In the genomic region with DNA sequence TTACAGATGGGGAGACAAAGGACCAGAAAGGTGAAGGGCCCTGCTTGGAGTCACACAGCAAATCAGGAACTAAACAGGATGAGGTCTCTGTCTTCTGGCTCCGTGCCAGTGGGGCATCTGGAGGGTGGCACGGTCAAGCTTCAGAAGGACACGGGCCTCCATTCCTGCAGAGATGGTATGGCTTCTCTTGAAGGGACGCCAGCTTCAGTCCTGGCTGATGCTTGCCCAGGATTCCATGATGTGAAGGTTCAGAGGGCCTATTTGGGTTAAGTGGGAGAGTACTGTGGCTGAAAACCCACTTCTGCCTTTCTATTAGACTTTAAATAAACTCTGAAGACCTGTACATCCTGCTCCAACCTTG, we compare ENCODE assay signal across 16 cellular contexts. TPM values are rescaled to one million over a fixed set of nuclear protein-coding genes. Genes with fewer than 3 reads are reported as not detected.
DNase-seq lines count a peak whose midpoint lies in the region; ATAC-seq and TF ChIP-seq lines count a peak whose summit lies in the region.
"Had no signal": no experiment of that assay in that cellular context is flagged by ENCODE, and none has a peak within 500 bp of the region (broad histone marks: within the 10 kb centered on the region; RNA-seq: fewer than 3 reads in every experiment).

No MANE protein-coding gene starts in this region.

- H3K27ac ChIP-seq in coronary artery (no peak overlapping the region), osteoblast (ENCODE audit: low read depth, low read length) (no peak overlapping the region)
- H3K27ac ChIP-seq: 22Rv1 had no signal

- no peak overlapping the region for H3K4me2 ChIP-seq in osteoblast (ENCODE audit: insufficient read depth, low read length)

- intact Hi-C loops in Right ventricle myocardium superior (cut with DNase I) (no loop called here), left cardiac atrium (cut with DNase I) (no loop called here)

- DNase-seq in Right ventricle myocardium superior (peak; percentile 24), left cardiac atrium (no peak), coronary artery (ENCODE audit: low spot score) (peak; percentile 21), osteoblast (ENCODE audit: insufficient read length, low spot score, missing footprints) (peak; percentile 70), GOT3 (lab: John Stamatoyannopoulos, UW) (no peak)
- DNase-seq in NK-92 treated with Interleukin-12 subunit alpha and Interleukin-12 subunit beta, amount 100 ng/mL, for 24 hours (lab: John Stamatoyannopoulos, UW), result no peak
- DNase-seq: CD8-positive, alpha-beta T cell; COR-L47; DMS153; DMS79 treated with DMSO at 0.1 percent for 48 hours; EL had no signal

- peaks cover 12% of the 10 kb centered on the region for H3K27me3 ChIP-seq in osteoblast (ENCODE audit: insufficient read depth, low read length)

- H3K4me3 ChIP-seq in coronary artery, result no peak overlapping the region
- no peak overlapping the region for H3K4me3 ChIP-seq in osteoblast (ENCODE audit: insufficient read depth, low read length)
- H3K4me3 ChIP-seq: HAP-1 had no signal

- TF ChIP-seq CTCF in coronary artery (IDR thresholded peaks at IDR 0.05) (no peak), osteoblast (IDR thresholded peaks at IDR 0.05; ENCODE audit: extremely low read depth, low read depth, low read length) (no peak)

- no peaks in the 10 kb centered on the region for H3K36me3 ChIP-seq in osteoblast (ENCODE audit: insufficient read depth, low read length)
- H3K36me3 ChIP-seq: HAP-1 had no signal

- H3K9me3 ChIP-seq in osteoblast (ENCODE audit: low read depth, low read length), result no peaks in the 10 kb centered on the region
- H3K9me3 ChIP-seq: HAP-1 had no signal

- no peak overlapping the region for H2AFZ ChIP-seq in osteoblast (ENCODE audit: low read length)

- H3K79me2 ChIP-seq in osteoblast (ENCODE audit: insufficient read depth, low read length), result no peaks in the 10 kb centered on the region

- H3K4me1 ChIP-seq in osteoblast (ENCODE audit: insufficient read depth, low read length), result no peaks in the 10 kb centered on the region
- H3K4me1 ChIP-seq: HAP-1 had no signal

- no peaks in the 10 kb centered on the region for H4K20me1 ChIP-seq in osteoblast (ENCODE audit: insufficient read depth, low read length)

- ATAC-seq in Right ventricle myocardium superior (ENCODE audit: poor library complexity) (no peak), left cardiac atrium (no peak), GM18517 (IDR thresholded peaks at IDR 0.05; ENCODE audit: unreplicated experiment) (no peak)
- ATAC-seq: CD8-positive, alpha-beta T cell had no signal

RNA-seq across cellular contexts. Expression of gene RAMP3, which starts 6.1 kb away (rescaled TPM):
- total RNA-seq in Right ventricle myocardium superior (31.2 TPM), left cardiac atrium (10 to 100 TPM; 40.8 to 55.0 TPM), osteoblast (not detected in 2 replicates)
- total RNA-seq: A673; CD8-positive, alpha-beta T cell; HT1080 had no signal

RNA-seq across cellular contexts. Expression of gene TBRG4, which starts 52.2 kb away (rescaled TPM):
- total RNA-seq in Right ventricle myocardium superior, result 82.2 TPM
- total RNA-seq in left cardiac atrium, result 10 to 100 TPM; 59.0 to 66.9 TPM
- total RNA-seq in osteoblast, result 41.5 and 43.1 TPM in 2 replicates

Comparison
In these comparisons a context has a peak if more than half of its experiments do, and no peak if none do; other contexts are left out.
1. DNase-seq: peak in Right ventricle myocardium superior (single experiment), coronary artery (single experiment) and osteoblast (single experiment); none in left cardiac atrium (single experiment), NK-92 treated with Interleukin-12 subunit alpha and Interleukin-12 subunit beta, amount 100 ng/mL, for 24 hours (single experiment) and GOT3 (single experiment).
2. RNA of gene RAMP3, which starts 6.1 kb away (total RNA-seq): 40.8 to 55.0 TPM in left cardiac atrium and 31.2 TPM in Right ventricle myocardium superior (single experiment); not detected in osteoblast; every median in the first group is over 10 times any median in the second.